Comparison of ENCODE assay signal across 1 cellular context in genomic region chr5:175120412-175120811, GRCh38.
TF ChIP-seq lines count a peak whose summit lies in the region.

No MANE protein-coding gene starts in this region.

TF ChIP-seq in GM23338, 12 proteins besides CTCF, POLR2A, EP300 and RAD21 (continued from another document):
- TF ChIP-seq ZNF462 (CRISPR knock-in tag; IDR thresholded peaks at IDR 0.05) (no peak), ETS1 (IDR thresholded peaks at IDR 0.05) (no peak), JUNB (IDR thresholded peaks at IDR 0.05; ENCODE audit: unreplicated experiment) (no peak), CREB1 (CRISPR knock-in tag; IDR thresholded peaks at IDR 0.05; ENCODE audit: low read depth) (no peak), NANOG (IDR thresholded peaks at IDR 0.05; ENCODE audit: borderline replicate concordance) (no peak), POLR2AphosphoS5 (IDR thresholded peaks at IDR 0.05; ENCODE audit: low read depth) (no peak), EZH2phosphoT487 (IDR thresholded peaks at IDR 0.05; ENCODE audit: unreplicated experiment) (no peak)
